In genomic region chr11:120547871-120548681, GRCh38 we compare ENCODE assay signal across 9 cellular contexts. TPM values are rescaled to one million over a fixed set of nuclear protein-coding genes. Genes with fewer than 3 reads are reported as not detected.
DNase-seq lines count a peak whose midpoint lies in the region; ATAC-seq and TF ChIP-seq lines count a peak whose summit lies in the region.
"Had no signal": no experiment of that assay in that cellular context is flagged by ENCODE, and none has a peak within 500 bp of the region (broad histone marks: within the 10 kb centered on the region; RNA-seq: fewer than 3 reads in every experiment).

No MANE protein-coding gene starts in this region.

- peaks cover 6% of the 10 kb centered on the region in 2 donors for H3K4me1 ChIP-seq in left lung

- intact Hi-C loops in left lung (cut with DNase I), result no loop called here

- no peaks in the 10 kb centered on the region for H3K36me3 ChIP-seq in left lung

- peak overlapping the region; percentile 26 to 42 for H3K27ac ChIP-seq in left lung

- H3K9me3 Mint-ChIP-seq in chondrocyte (ENCODE audit: low read depth), result no peaks in the 10 kb centered on the region
- no peaks in the 10 kb centered on the region for H3K9me3 Mint-ChIP-seq in type B pancreatic cell

- H3K4me1 Mint-ChIP-seq in chondrocyte (ENCODE audit: low read depth) (peaks cover 50% of the 10 kb centered on the region), type B pancreatic cell (ENCODE audit: unreplicated experiment) (peaks cover 37% of the 10 kb centered on the region)

- DNase-seq in GM04503 (ENCODE audit: low read depth), result peak; percentile 91
- DNase-seq in NCI-H748 (lab: John Stamatoyannopoulos, UW; ENCODE audit: unreplicated experiment), result peak; percentile 66
- peak; percentile 95 for DNase-seq in chondrocyte (ENCODE audit: low spot score)
- DNase-seq in left lung, result peak; percentile 80 to 82
- DNase-seq in type B pancreatic cell (ENCODE audit: extremely low spot score, unreplicated experiment), result no peak
- no peak for DNase-seq in ecto neural progenitor cell (ENCODE audit: low spot score)

- no peak overlapping the region for H3K4me3 ChIP-seq in left lung

- H3K27ac Mint-ChIP-seq in chondrocyte (ENCODE audit: unreplicated experiment) (peak overlapping the region; percentile 98), type B pancreatic cell (peak overlapping the region; percentile 30)
- H3K27ac Mint-ChIP-seq: IgD-negative memory B cell had no signal

- H3K4me3 Mint-ChIP-seq in chondrocyte (ENCODE audit: unreplicated experiment) (peak overlapping the region; percentile 35), type B pancreatic cell (no peak overlapping the region)

- H3K27me3 Mint-ChIP-seq in chondrocyte (ENCODE audit: low read depth), result no peaks in the 10 kb centered on the region
- H3K27me3 Mint-ChIP-seq in type B pancreatic cell, result peaks cover 25% of the 10 kb centered on the region
- H3K27me3 Mint-ChIP-seq: IgD-negative memory B cell had no signal

- TF ChIP-seq CTCF in chondrocyte (IDR thresholded peaks at IDR 0.05), result peak; percentile 50
- no peak for TF ChIP-seq CTCF in left lung (IDR thresholded peaks at IDR 0.05)
- TF ChIP-seq CTCF in type B pancreatic cell (conservative IDR thresholded peaks at IDR 0.05), result no peak

- H3K9me3 ChIP-seq in left lung, result no peaks in the 10 kb centered on the region

- no peaks in the 10 kb centered on the region for H3K36me3 Mint-ChIP-seq in chondrocyte (ENCODE audit: low read depth)
- no peaks in the 10 kb centered on the region for H3K36me3 Mint-ChIP-seq in type B pancreatic cell

- H3K27me3 ChIP-seq in left lung, result peaks cover 0 to 18% of the 10 kb centered on the region in 2 donors

- peak; percentile 85 for ATAC-seq in left lung
- no peak for ATAC-seq in HG03354 (IDR thresholded peaks at IDR 0.05; ENCODE audit: poor library complexity, severe bottlenecking, unreplicated experiment)
- ATAC-seq in GM18858 (IDR thresholded peaks at IDR 0.05; ENCODE audit: unreplicated experiment), result no peak

RNA-seq across cellular contexts. Expression of gene GRIK4, which starts 36.5 kb away (rescaled TPM):
- total RNA-seq in chondrocyte (0.37 to 0.51 TPM (median 0.49 TPM) in 3 replicates), left lung (1 to 10 TPM in 1 of 2 donors, under 1 TPM in 1; 0.76 to 3.5 TPM), type B pancreatic cell (ENCODE audit: low replicate concordance) (0.17 and 0.72 TPM in 2 replicates)

Comparison
In these comparisons a context has a peak if more than half of its experiments do, and no peak if none do; other contexts are left out.
1. DNase-seq: peak in GM04503 (single experiment), NCI-H748 (single experiment), chondrocyte (single experiment) and left lung (2 of 2); none in type B pancreatic cell (single experiment) and ecto neural progenitor cell (single experiment).